ENCODE assay signal across 8 cellular contexts in genomic region chr15:40807028-40807887, GRCh38. TPM values are rescaled to one million over a fixed set of nuclear protein-coding genes. Genes with fewer than 3 reads are reported as not detected.
DNase-seq lines count a peak whose midpoint lies in the region; ATAC-seq, FAIRE-seq and TF ChIP-seq lines count a peak whose summit lies in the region.

Gene DNAJC17, minus strand, starts transcription at chr15:40807473. Its CDS starts 27 bp downstream, at chr15:40807446.
Gene ZFYVE19, plus strand, starts transcription at chr15:40807089. Its CDS starts 501 bp downstream, at chr15:40807590.

- H3K27ac ChIP-seq in OCI-LY7 (ENCODE audit: low read depth, low read length, poor library complexity, severe bottlenecking) (peak within 1 kb of the TSS; percentile 76), endothelial cell of umbilical vein (ENCODE audit: insufficient read depth, low read depth, low read length) (peak within 1 kb of the TSS; percentile 27)

- peak; percentile 87 for ATAC-seq in GM21526 (IDR thresholded peaks at IDR 0.05; ENCODE audit: low FRiP score, unreplicated experiment)

- no peaks in the 10 kb centered on the region for H3K27me3 ChIP-seq in endothelial cell of umbilical vein (ENCODE audit: control insufficient read depth in 2 of 2, insufficient read depth in 2 of 2, low read length in 2 of 2)

- TF ChIP-seq CTCF in OCI-LY7 (conservative IDR thresholded peaks at IDR 0.05; ENCODE audit: low read length) (no peak), endothelial cell of umbilical vein (IDR thresholded peaks at IDR 0.05; ENCODE audit: extremely low read depth in 1 of 2, insufficient read depth in 1 of 2, low read depth in 1 of 2, low read length in 2 of 2) (peak in 1 of 2 donors; percentile 3)

- dilution Hi-C loops in endothelial cell of umbilical vein (cut with MboI; ENCODE audit: extremely low pct_ligation_motif_present, low sequenced_read_pairs) = no loop called here

- H3K4me2 ChIP-seq in OCI-LY7 (ENCODE audit: low read length) (peak within 1 kb of the TSS; percentile 92), endothelial cell of umbilical vein (ENCODE audit: insufficient read depth, low read length) (peak within 1 kb of the TSS; percentile 85)

- H3K9me3 ChIP-seq in OCI-LY7 (ENCODE audit: low read length) (no peaks in the 10 kb centered on the region), endothelial cell of umbilical vein (replicated peaks; ENCODE audit: control insufficient read depth, insufficient read depth, low read length) (no peaks in the 10 kb centered on the region)

- DNase-seq in DMS 273 treated with DMSO at 0.1 percent for 48 hours (lab: John Stamatoyannopoulos, UW) (peak; percentile 90), HuH-7.5 (ENCODE audit: low spot score) (peak; percentile 66), OCI-LY7 (ENCODE audit: low spot score) (peak; percentile 99), activated T-cell treated with anti-CD3 and anti-CD28 coated beads for 1 hour (ENCODE audit: low read depth) (peak; percentile 94), endothelial cell of umbilical vein (ENCODE audit: low read depth, low spot score) (peak; percentile 98), middle frontal gyrus (ENCODE audit: extremely low spot score, low spot score) (peak; percentile 98)
- DNase-seq in stimulated activated CD8-positive, alpha-beta memory T cell treated with anti-CD3 and anti-CD28 coated beads, Interleukin-2, amount 100 ng/mL, for 48 hours (ENCODE audit: low read depth in 2 of 2) = peak; percentile 89 to 92

- no peaks in the 10 kb centered on the region for H3K9me1 ChIP-seq in endothelial cell of umbilical vein (replicated peaks; ENCODE audit: control insufficient read depth, extremely low read depth, insufficient read depth, low read length)

- peaks cover 5% of the 10 kb centered on the region; the same call in 1 of the 2 replicates for H3K36me3 ChIP-seq in OCI-LY7 (ENCODE audit: insufficient read depth, low read length)
- peaks cover 2 to 12% of the 10 kb centered on the region in 2 experiments for H3K36me3 ChIP-seq in endothelial cell of umbilical vein (ENCODE audit: control insufficient read depth in 2 of 2, extremely low read depth in 1 of 2, insufficient read depth in 2 of 2, low read length in 2 of 2)

- peak; percentile 99 for FAIRE-seq in endothelial cell of umbilical vein (lab: Jason Lieb, UNC)

- H3K79me2 ChIP-seq in OCI-LY7 (ENCODE audit: insufficient read depth, low read depth, low read length) (peaks cover 16% of the 10 kb centered on the region; the same call in 1 of the 2 replicates), endothelial cell of umbilical vein (ENCODE audit: control insufficient read depth, insufficient read depth, low read length) (peaks cover 27% of the 10 kb centered on the region)

- POLR2A ChIA-PET in OCI-LY7 (lab: Charles Lee) = interaction anchor here (0.5 to 1.3 kb wide), 6 partner anchors 10 to 113 kb away, joined by 3 to 4 read pairs (median 4); partner anchors contain the start of gene VPS18
- POLR2A ChIA-PET in endothelial cell of umbilical vein (lab: Charles Lee) = interaction anchor here (0.6 to 0.7 kb wide), 4 partner anchors 11 to 208 kb away, joined by 4 to 5 read pairs (median 4); partner anchors contain the start of gene RAD51

- H3K9ac ChIP-seq in endothelial cell of umbilical vein (replicated peaks; ENCODE audit: extremely low read depth, insufficient read depth, low read length) = peak within 1 kb of the TSS; percentile 66

- no TSS peak for BruUV-seq in OCI-LY7 (replicated peaks; lab: Mats Ljungman, UMichigan)
- TSS peak; percentile 60 for BruUV-seq in endothelial cell of umbilical vein (replicated peaks; lab: Mats Ljungman, UMichigan)

- CTCF ChIA-PET in OCI-LY7 (lab: Charles Lee; ENCODE audit: unreplicated experiment) (interaction anchor here (0.6 to 1.1 kb wide), 3 partner anchors 25 to 372 kb away, joined by 3 to 5 read pairs (median 4); no protein-coding TSS in a partner anchor), endothelial cell of umbilical vein (lab: Charles Lee) (interaction anchor here (1.0 to 2.6 kb wide), 8 partner anchors 13 to 87 kb away, joined by 3 to 9 read pairs (median 4); partner anchors contain the start of genes C15orf62 and VPS18)

- H4K20me1 ChIP-seq in OCI-LY7 (ENCODE audit: insufficient read depth, low read length) (no peaks in the 10 kb centered on the region), endothelial cell of umbilical vein (replicated peaks; ENCODE audit: control insufficient read depth, extremely low read depth, insufficient read depth, low read length) (no peaks in the 10 kb centered on the region)

- peak within 1 kb of the TSS; percentile 78 for H3K4me3 ChIP-seq in OCI-LY7 (ENCODE audit: low read depth, low read length, poor library complexity, severe bottlenecking)
- H3K4me3 ChIP-seq in endothelial cell of umbilical vein (replicated peaks in 1 of 3; ENCODE audit: insufficient read depth in 1 of 3, low read depth in 1 of 3, low read length in 3 of 3) = peak within 1 kb of the TSS; percentile 64 to 67 (median 64)

- no peaks in the 10 kb centered on the region for H3K9me2 ChIP-seq in OCI-LY7 (ENCODE audit: insufficient read depth, low read length)

- peaks cover 19% of the 10 kb centered on the region for H3K4me1 ChIP-seq in OCI-LY7 (ENCODE audit: insufficient read depth, low read length, poor library complexity, severe bottlenecking)
- H3K4me1 ChIP-seq in endothelial cell of umbilical vein (ENCODE audit: control insufficient read depth, extremely low read depth, insufficient read depth, low read length) = peaks cover 14% of the 10 kb centered on the region

- H2AFZ ChIP-seq in OCI-LY7 (ENCODE audit: low read length) (peak within 1 kb of the TSS; percentile 97), endothelial cell of umbilical vein (ENCODE audit: low read depth, low read length) (peak within 1 kb of the TSS; percentile 95)

- intact Hi-C loops in OCI-LY7 (cut with micrococcal nuclease; ENCODE audit: unreplicated experiment) = loop anchor here (1.0 to 2.0 kb wide), 3 partner anchors 38 to 88 kb away; partner anchors contain the start of genes C15orf62 and RMDN3
- intact Hi-C loops in endothelial cell of umbilical vein (cut with micrococcal nuclease) = loop anchor here (1.0 to 10.0 kb wide), 6 partner anchors 11 to 212 kb away; partner anchors contain the start of genes KNL1 and RMDN3

- peak; percentile 85 for TF ChIP-seq POLR2A in endothelial cell of umbilical vein (IDR thresholded peaks at IDR 0.05; ENCODE audit: low read depth, low read length)

TF ChIP-seq in endothelial cell of umbilical vein, 7 proteins besides CTCF, POLR2A, EP300 and RAD21:
- TF ChIP-seq FOS (IDR thresholded peaks at IDR 0.05; ENCODE audit: borderline replicate concordance, insufficient read depth, low read length) (no peak), POLR2AphosphoS5 (IDR thresholded peaks at IDR 0.05; ENCODE audit: insufficient read depth, low read depth, low read length) (peak; percentile 90)

RNA-seq across cellular contexts. Expression of gene DNAJC17, which starts in this region (rescaled TPM):
- 24.2 and 39.2 TPM in 2 replicates for total RNA-seq in OCI-LY7 (2014; rRNA removed; shearing (Covaris generic))
- total RNA-seq in OCI-LY7 (2022) (38.8 and 39.9 TPM in 2 replicates), endothelial cell of umbilical vein (42.6 and 46.4 TPM in 2 replicates)
- 30.7 and 43.2 TPM in 2 replicates for polyA plus RNA-seq in endothelial cell of umbilical vein
- 60.5 and 64.7 TPM in 2 replicates for polyA plus RNA-seq in endothelial cell of umbilical vein (2011; cell fraction: cytosol; rRNA removed)
- 98.3 and 125 TPM in 2 replicates for polyA plus RNA-seq in endothelial cell of umbilical vein (2011; cell fraction: nucleus; rRNA removed)
- 24.9 and 29.7 TPM in 2 replicates for polyA plus RNA-seq in endothelial cell of umbilical vein (2012)
- 21.5 and 25.7 TPM in 2 replicates for polyA minus RNA-seq in endothelial cell of umbilical vein
- 18.1 TPM for polyA minus RNA-seq in endothelial cell of umbilical vein (2011; cell fraction: cytosol; rRNA and poly(A)+ RNA removed)
- 13.8 and 19.4 TPM in 2 replicates for polyA minus RNA-seq in endothelial cell of umbilical vein (2011; cell fraction: nucleus; rRNA and poly(A)+ RNA removed)

RNA-seq across cellular contexts. Expression of gene ZFYVE19, which starts in this region (rescaled TPM):
- 24.3 and 29.3 TPM in 2 replicates for total RNA-seq in OCI-LY7 (2014; rRNA removed; shearing (Covaris generic))
- total RNA-seq in OCI-LY7 (2022) (18.8 and 22.8 TPM in 2 replicates), endothelial cell of umbilical vein (24.8 and 29.7 TPM in 2 replicates)
- 47.2 and 55.4 TPM in 2 replicates for polyA plus RNA-seq in endothelial cell of umbilical vein
- 52.3 and 52.6 TPM in 2 replicates for polyA plus RNA-seq in endothelial cell of umbilical vein (2011; cell fraction: cytosol; rRNA removed)
- 190 and 203 TPM in 2 replicates for polyA plus RNA-seq in endothelial cell of umbilical vein (2011; cell fraction: nucleus; rRNA removed)
- polyA plus RNA-seq in endothelial cell of umbilical vein (2012) = 19.3 and 24.1 TPM in 2 replicates
- polyA minus RNA-seq in endothelial cell of umbilical vein = 27.3 and 33.5 TPM in 2 replicates
- 18.5 TPM for polyA minus RNA-seq in endothelial cell of umbilical vein (2011; cell fraction: cytosol; rRNA and poly(A)+ RNA removed)
- 17.6 and 25.4 TPM in 2 replicates for polyA minus RNA-seq in endothelial cell of umbilical vein (2011; cell fraction: nucleus; rRNA and poly(A)+ RNA removed)

Comparison
In these comparisons a context has a peak if more than half of its experiments do, and no peak if none do; other contexts are left out.
1. Peak in every context shown above with its lines: DNase-seq, ATAC-seq, H3K4me3 ChIP-seq and H3K27ac ChIP-seq.